ENCODE assay signal across 8 cellular contexts in the genomic region with DNA sequence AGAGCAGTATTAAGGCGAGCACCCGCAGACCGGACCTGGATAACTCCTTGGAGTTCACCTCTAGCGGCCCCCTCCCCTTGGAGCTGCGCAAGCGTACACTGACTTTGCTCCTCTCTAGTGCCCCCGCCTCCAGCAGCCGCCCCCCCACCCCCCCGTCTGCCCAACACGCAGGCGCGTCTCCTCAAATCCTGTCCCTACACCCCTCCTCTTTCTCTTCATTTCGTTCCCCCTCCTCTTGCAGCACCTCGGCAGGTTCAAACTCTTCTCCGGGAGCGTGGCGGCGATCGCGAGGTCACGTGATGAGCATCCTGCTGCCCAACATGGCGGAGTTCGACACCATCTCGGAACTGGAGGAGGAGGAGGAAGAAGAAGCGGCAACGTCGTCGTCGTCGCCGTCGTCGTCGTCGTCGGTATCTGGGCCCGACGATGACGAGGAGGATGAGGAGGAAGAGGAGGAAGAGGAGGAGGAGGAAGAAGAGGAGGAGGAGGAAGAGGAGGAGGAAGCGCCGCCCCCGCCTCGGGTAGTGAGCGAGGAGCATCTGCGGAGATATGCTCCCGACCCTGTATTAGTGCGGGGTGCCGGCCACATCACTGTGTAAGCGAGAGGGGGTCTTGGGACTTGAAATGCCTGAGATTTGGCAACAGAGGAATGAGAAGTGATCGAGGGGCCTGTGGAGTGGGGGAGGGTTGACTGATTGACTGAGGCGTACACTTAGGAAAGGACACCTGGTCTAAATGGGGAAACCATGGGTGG. TPM values are rescaled to one million over a fixed set of nuclear protein-coding genes. Genes with fewer than 3 reads are reported as not detected.
DNase-seq lines count a peak whose midpoint lies in the region; ATAC-seq and TF ChIP-seq lines count a peak whose summit lies in the region.

A gene (plus strand): TSS at position 212 of the 754 bp plus-strand sequence. CDS start 88 bp downstream, at position 300.

- peak; percentile 63 for DNase-seq in COLO829 (ENCODE audit: low spot score)
- peak; percentile 65 for DNase-seq in RPMI7951 (ENCODE audit: low read depth)
- DNase-seq in activated gamma-delta T cell (lab: John Stamatoyannopoulos, UW) = peak; percentile 43
- DNase-seq in fibroblast of villous mesenchyme (ENCODE audit: low read depth) = peak; percentile 68
- peak; percentile 55 for DNase-seq in stomach

- no peak for TF ChIP-seq EP300 in stomach (IDR thresholded peaks at IDR 0.05)

- H2AFZ ChIP-seq in neuron (ENCODE audit: low read depth, low read length) = peak within 1 kb of the TSS; percentile 1

- H3K4me1 ChIP-seq in HUES48 (ENCODE audit: control insufficient read depth, insufficient read depth, low read length) (no peaks in the 10 kb centered on the region), neuron (ENCODE audit: insufficient read depth, low read length) (no peaks in the 10 kb centered on the region), stomach (peaks cover 0 to 11% (median 5%) of the 10 kb centered on the region in 4 donors)

- H3K27ac ChIP-seq in HUES48 (ENCODE audit: low read depth, low read length) (peak within 1 kb of the TSS; percentile 69), stomach (peak within 1 kb of the TSS; percentile 40 to 87 (median 83))

- H3K9ac ChIP-seq in HUES48 (ENCODE audit: low read depth, low read length) = peak within 1 kb of the TSS; percentile 79

- ATAC-seq in GM21367 (IDR thresholded peaks at IDR 0.05; ENCODE audit: unreplicated experiment) = peak; percentile 56

- TF ChIP-seq CTCF in fibroblast of villous mesenchyme (IDR thresholded peaks at IDR 0.05; ENCODE audit: insufficient read depth, low read depth, low read length) = no peak
- no peak for TF ChIP-seq CTCF in stomach (IDR thresholded peaks at IDR 0.05)

- H3K4me3 ChIP-seq in HUES48 (ENCODE audit: low read depth, low read length) (peak within 1 kb of the TSS; percentile 67), fibroblast of villous mesenchyme (ENCODE audit: low read depth, low read length) (peak within 1 kb of the TSS; percentile 72), neuron (ENCODE audit: low read length) (peak within 1 kb of the TSS; percentile 76), stomach (peak within 1 kb of the TSS; percentile 54 to 69 (median 66))

- WGBS in stomach, 5 donors = 0 to 30% (median 1%) methylated on average over 37 to 51 of the region's 51 CpGs

- peaks cover 12% of the 10 kb centered on the region for H3K9me3 ChIP-seq in HUES48 (ENCODE audit: control insufficient read depth, insufficient read depth, low read length)
- no peaks in the 10 kb centered on the region for H3K9me3 ChIP-seq in neuron (ENCODE audit: low read length)
- no peaks in the 10 kb centered on the region for H3K9me3 ChIP-seq in stomach

- intact Hi-C loops in stomach (cut with DNase I; ENCODE audit: low total_unique reads) = no loop called here

- H3K27me3 ChIP-seq in HUES48 (ENCODE audit: control insufficient read depth, insufficient read depth, low read length) (no peaks in the 10 kb centered on the region), neuron (ENCODE audit: insufficient read depth, low read length) (no peaks in the 10 kb centered on the region), stomach (no peaks in the 10 kb centered on the region)

- H3K36me3 ChIP-seq in HUES48 (ENCODE audit: control insufficient read depth, insufficient read depth, low read length) (no peaks in the 10 kb centered on the region), neuron (ENCODE audit: insufficient read depth, low read length) (no peaks in the 10 kb centered on the region), stomach (no peaks in the 10 kb centered on the region)

- no peak for TF ChIP-seq POLR2A in stomach (IDR thresholded peaks at IDR 0.05)

RNA-seq across cellular contexts. Expression of the gene that starts here (rescaled TPM):
- 9.8 and 11.2 TPM in 2 replicates for total RNA-seq in RPMI7951 (2014; rRNA removed; shearing (Covaris generic))
- total RNA-seq in fibroblast of villous mesenchyme = 6.4 and 10.4 TPM in 2 replicates
- 10 to 100 TPM in 3 of 5 donors, 1 to 10 TPM in 2; 2.3 to 20.5 (median 14.3) TPM for total RNA-seq in stomach
- 1 to 10 TPM; 1.7 to 2.4 (median 1.7) TPM for polyA plus RNA-seq in stomach

Comparison
In these comparisons a context has a peak if more than half of its experiments do, and no peak if none do; other contexts are left out.
1. Peak in every context shown above with its lines: DNase-seq, ATAC-seq, H3K4me3 ChIP-seq and H3K27ac ChIP-seq.